15 cellular contexts compared by ENCODE assay signal in the genomic region with DNA sequence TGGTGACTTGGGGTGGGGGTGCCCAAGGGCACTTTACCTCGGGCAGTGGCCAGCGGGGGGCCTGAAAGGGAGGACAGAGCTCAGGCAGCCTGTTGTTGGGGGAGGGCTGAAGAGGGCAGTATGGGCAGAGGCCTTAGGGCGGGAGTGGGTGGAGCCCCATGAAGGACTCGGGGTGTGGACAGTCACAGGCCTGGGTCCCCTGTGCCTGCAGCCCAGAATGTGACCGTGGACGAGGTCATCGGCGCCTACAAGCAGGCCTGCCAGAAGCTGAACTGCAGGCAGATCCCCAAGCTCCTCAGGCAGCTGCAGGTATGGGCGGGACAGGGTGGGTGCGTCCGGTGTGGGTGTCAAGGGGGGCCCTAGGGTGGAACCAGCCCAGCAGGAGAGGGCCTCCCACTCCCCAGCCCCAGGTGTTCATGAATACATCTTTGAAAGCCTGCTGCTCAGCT. TPM values are rescaled to one million over a fixed set of nuclear protein-coding genes. Genes with fewer than 3 reads are reported as not detected.
A peak's percentile ranks its signal among the peaks of the same experiment; 100 is the strongest.
DNase-seq lines count a peak whose midpoint lies in the region; ATAC-seq lines count a peak whose summit lies in the region.
"Had no signal": no experiment of that assay in that cellular context is flagged by ENCODE, and none has a peak within 500 bp of the region (broad histone marks: within the 10 kb centered on the region; RNA-seq: fewer than 3 reads in every experiment).

No MANE protein-coding gene starts in this region.

- H3K14ac ChIP-seq in trophoblast cell (ENCODE audit: low read length): no peak overlapping the region

- no peaks in the 10 kb centered on the region for H3K27me3 Mint-ChIP-seq in T-helper 17 cell
- no peaks in the 10 kb centered on the region for H3K27me3 Mint-ChIP-seq in naive thymus-derived CD4-positive, alpha-beta T cell

- peak overlapping the region; percentile 78 for H3K27ac Mint-ChIP-seq in T-helper 17 cell
- H3K27ac Mint-ChIP-seq in naive thymus-derived CD4-positive, alpha-beta T cell: peak overlapping the region in 1 of 9 donors; percentile 46

- peaks cover 4 to 5% of the 10 kb centered on the region in 2 experiments for H3K4me1 ChIP-seq in trophoblast cell (ENCODE audit: control insufficient read depth in 1 of 2, insufficient read depth in 2 of 2, low read length in 2 of 2)
- no peaks in the 10 kb centered on the region for H3K4me1 ChIP-seq in naive thymus-derived CD4-positive, alpha-beta T cell (ENCODE audit: control insufficient read depth in 2 of 2, insufficient read depth in 2 of 2, low read length in 2 of 2)
- H3K4me1 ChIP-seq: pancreas, SJSA1 had no signal

- ATAC-seq in T-helper 17 cell: no peak
- no peak for ATAC-seq in naive thymus-derived CD4-positive, alpha-beta T cell
- ATAC-seq: pancreas had no signal

- H2AK5ac ChIP-seq in trophoblast cell (ENCODE audit: low read length): no peak overlapping the region

- no peak overlapping the region for H2BK12ac ChIP-seq in trophoblast cell (ENCODE audit: low read length)

- no peak overlapping the region for H4K8ac ChIP-seq in trophoblast cell (ENCODE audit: low read depth, low read length)

- no peak overlapping the region for H4K12ac ChIP-seq in trophoblast cell (ENCODE audit: low read depth, low read length)

- no peak overlapping the region for H3K4me3 Mint-ChIP-seq in T-helper 17 cell
- no peak overlapping the region for H3K4me3 Mint-ChIP-seq in naive thymus-derived CD4-positive, alpha-beta T cell

- no peak overlapping the region for H3K23ac ChIP-seq in trophoblast cell (ENCODE audit: low read length)

- H3K36me3 Mint-ChIP-seq in T-helper 17 cell (ENCODE audit: low read depth): peaks cover 3% of the 10 kb centered on the region
- peaks cover 0 to 13% (median 7%) of the 10 kb centered on the region in 5 donors for H3K36me3 Mint-ChIP-seq in naive thymus-derived CD4-positive, alpha-beta T cell

- H3K79me2 ChIP-seq in trophoblast cell (ENCODE audit: control insufficient read depth, insufficient read depth, low read length, poor library complexity): no peaks in the 10 kb centered on the region

- no peak overlapping the region for H2AFZ ChIP-seq in trophoblast cell (ENCODE audit: insufficient read depth, low read length, poor library complexity)

- intact Hi-C loops in naive thymus-derived CD4-positive, alpha-beta T cell (cut with micrococcal nuclease): no loop called here

- CTCF ChIA-PET in naive thymus-derived CD4-positive, alpha-beta T cell (lab: Charles Lee): interaction anchor here (0.6 kb wide), 1 partner anchor 48 kb away, joined by 3 read pairs; no protein-coding TSS in a partner anchor

- H3K36me3 ChIP-seq in trophoblast cell (ENCODE audit: control insufficient read depth in 1 of 2, insufficient read depth in 2 of 2, low read length in 2 of 2): peaks cover 25 to 26% of the 10 kb centered on the region in 2 experiments
- peaks cover 0 to 30% (median 0%) of the 10 kb centered on the region in 3 experiments for H3K36me3 ChIP-seq in naive thymus-derived CD4-positive, alpha-beta T cell (ENCODE audit: control insufficient read depth in 2 of 3, insufficient read depth in 3 of 3, low read length in 3 of 3)

- no peak overlapping the region for H3K4me2 ChIP-seq in trophoblast cell (ENCODE audit: low read length)

- peak overlapping the region; percentile 15 for H3K4ac ChIP-seq in trophoblast cell (ENCODE audit: low read depth, low read length)

- DNase-seq in HT-29 (ENCODE audit: low spot score): peak; percentile 42
- no peak for DNase-seq in T-helper 17 cell
- DNase-seq in trophoblast cell: no peak
- no peak for DNase-seq in naive thymus-derived CD4-positive, alpha-beta T cell
- DNase-seq in NCI-H1417 (lab: John Stamatoyannopoulos, UW): no peak
- DNase-seq: activated CD4-positive, alpha-beta T cell treated with anti-CD3 and anti-CD28 coated beads for 48 hours; DMS53; effector CD4-positive, alpha-beta T cell; NCI-H345; pancreas; stimulated activated CD4-positive, alpha-beta T cell treated with anti-CD3 and anti-CD28 coated beads, Interleukin-2, amount 100 ng/mL, for 48 hours; T-helper 9 cell; testis had no signal

- no peak overlapping the region for H2BK120ac ChIP-seq in trophoblast cell (ENCODE audit: insufficient read depth, low read length, poor library complexity)

- H3K9ac ChIP-seq in trophoblast cell (ENCODE audit: low read length): no peak overlapping the region

- no peak overlapping the region for H4K91ac ChIP-seq in trophoblast cell (ENCODE audit: low read depth, low read length)

- no peak overlapping the region for H3K4me3 ChIP-seq in trophoblast cell (ENCODE audit: low read depth, low read length)
- no peak overlapping the region for H3K4me3 ChIP-seq in naive thymus-derived CD4-positive, alpha-beta T cell (ENCODE audit: low read length)
- H3K4me3 ChIP-seq: pancreas, SJSA1, testis had no signal

- peak overlapping the region; percentile 29 for H3K18ac ChIP-seq in trophoblast cell (ENCODE audit: low read length)

- WGBS in trophoblast cell (ENCODE audit: extremely low coverage, insufficient coverage, insufficient read length): no CpG with 5 or more reads among the region's 11 CpGs

- H3K79me1 ChIP-seq in trophoblast cell (ENCODE audit: low read length): no peaks in the 10 kb centered on the region

- POLR2A ChIA-PET in naive thymus-derived CD4-positive, alpha-beta T cell (lab: Charles Lee): no interaction called here

- H2BK5ac ChIP-seq in trophoblast cell (ENCODE audit: low read depth, low read length, poor library complexity): no peak overlapping the region

- H3K27ac ChIP-seq in trophoblast cell (ENCODE audit: low read depth, low read length): no peak overlapping the region
- no peak overlapping the region for H3K27ac ChIP-seq in naive thymus-derived CD4-positive, alpha-beta T cell (ENCODE audit: low read depth, low read length)
- H3K27ac ChIP-seq: HL-60, pancreas, SJSA1, testis had no signal

- no peaks in the 10 kb centered on the region for H3K9me3 Mint-ChIP-seq in naive thymus-derived CD4-positive, alpha-beta T cell

- no peaks in the 10 kb centered on the region for H3K27me3 ChIP-seq in trophoblast cell (ENCODE audit: insufficient read depth, low read length)
- H3K27me3 ChIP-seq in naive thymus-derived CD4-positive, alpha-beta T cell (ENCODE audit: control insufficient read depth in 2 of 2, insufficient read depth in 2 of 2, low read length in 2 of 2): no peaks in the 10 kb centered on the region
- H3K27me3 ChIP-seq: pancreas, SJSA1, testis had no signal

- H3K9me3 ChIP-seq in T-helper 17 cell (ENCODE audit: control insufficient read depth, low read length, poor library complexity, severe bottlenecking): no peaks in the 10 kb centered on the region
- no peaks in the 10 kb centered on the region for H3K9me3 ChIP-seq in trophoblast cell (ENCODE audit: insufficient read depth, low read depth, low read length)
- H3K9me3 ChIP-seq in naive thymus-derived CD4-positive, alpha-beta T cell (ENCODE audit: control insufficient read depth in 2 of 3, low read length in 3 of 3): no peaks in the 10 kb centered on the region
- H3K9me3 ChIP-seq: pancreas, SJSA1, testis had no signal

- peaks cover 17% of the 10 kb centered on the region for H3K4me1 Mint-ChIP-seq in T-helper 17 cell
- peaks cover 0 to 16% (median 7%) of the 10 kb centered on the region in 7 donors for H3K4me1 Mint-ChIP-seq in naive thymus-derived CD4-positive, alpha-beta T cell

RNA-seq across cellular contexts. Expression of gene NKPD1, which starts 22.5 kb away (rescaled TPM):
- total RNA-seq in HT-29 (2014; rRNA removed; shearing (Covaris generic)): 1.4 and 6.7 TPM in 2 replicates
- under 1 TPM; 0.57 to 0.97 TPM for total RNA-seq in T-helper 17 cell
- polyA plus RNA-seq in trophoblast cell (2013): 0.10 TPM in 2 replicates
- total RNA-seq in naive thymus-derived CD4-positive, alpha-beta T cell: 1 to 10 TPM in 1 of 5 experiments, under 1 TPM in 4; 0.07 to 1.2 (median 0.73) TPM
- under 1 TPM; 0.41 to 0.60 TPM for polyA plus RNA-seq in naive thymus-derived CD4-positive, alpha-beta T cell
- total RNA-seq: SJSA1 had no signal

RNA-seq across cellular contexts. Expression of gene TRAPPC6A, which starts 39.7 kb away (rescaled TPM):
- 34.2 and 51.1 TPM in 2 replicates for total RNA-seq in HT-29 (2014; rRNA removed; shearing (Covaris generic))
- total RNA-seq in T-helper 17 cell: 10 to 100 TPM; 47.5 to 61.2 TPM
- 23.3 and 24.2 TPM in 2 replicates for polyA plus RNA-seq in trophoblast cell (2013)
- total RNA-seq in naive thymus-derived CD4-positive, alpha-beta T cell: 10 to 100 TPM; 44.6 to 61.9 (median 53.0) TPM
- 100 to 1,000 TPM; 173 to 174 TPM for polyA plus RNA-seq in naive thymus-derived CD4-positive, alpha-beta T cell

RNA-seq across cellular contexts. Expression of gene BLOC1S3, which starts 40.3 kb away (rescaled TPM):
- total RNA-seq in HT-29 (2014; rRNA removed; shearing (Covaris generic)): 13.7 and 21.5 TPM in 2 replicates
- total RNA-seq in T-helper 17 cell: 10 to 100 TPM; 12.9 to 15.2 TPM
- 12.9 and 13.8 TPM in 2 replicates for polyA plus RNA-seq in trophoblast cell (2013)
- 10 to 100 TPM; 13.7 to 24.9 (median 15.4) TPM for total RNA-seq in naive thymus-derived CD4-positive, alpha-beta T cell
- 10 to 100 TPM in 1 of 2 donors, 1 to 10 TPM in 1; 6.9 to 17.4 TPM for polyA plus RNA-seq in naive thymus-derived CD4-positive, alpha-beta T cell

RNA-seq across cellular contexts. Expression of gene PPP1R37, which starts 45.3 kb away (rescaled TPM):
- 108 and 128 TPM in 2 replicates for total RNA-seq in HT-29 (2014; rRNA removed; shearing (Covaris generic))
- total RNA-seq in T-helper 17 cell: 10 to 100 TPM; 15.2 to 20.9 TPM
- 12.8 and 12.9 TPM in 2 replicates for polyA plus RNA-seq in trophoblast cell (2013)
- 10 to 100 TPM; 20.0 to 28.3 (median 21.9) TPM for total RNA-seq in naive thymus-derived CD4-positive, alpha-beta T cell
- 1 to 10 TPM; 1.4 to 1.5 TPM for polyA plus RNA-seq in naive thymus-derived CD4-positive, alpha-beta T cell

RNA-seq across cellular contexts. Expression of gene GEMIN7, which starts 59.3 kb away (rescaled TPM):
- total RNA-seq in HT-29 (2014; rRNA removed; shearing (Covaris generic)): 113 and 137 TPM in 2 replicates
- total RNA-seq in T-helper 17 cell: 1 to 10 TPM; 8.8 TPM
- 18.4 and 19.0 TPM in 2 replicates for polyA plus RNA-seq in trophoblast cell (2013)
- 10 to 100 TPM in 4 of 5 experiments, 1 to 10 TPM in 1; 4.9 to 31.6 (median 16.6) TPM for total RNA-seq in naive thymus-derived CD4-positive, alpha-beta T cell
- polyA plus RNA-seq in naive thymus-derived CD4-positive, alpha-beta T cell: 10 to 100 TPM; 46.3 to 65.5 TPM
